In genomic region chr9:6272229-6272597, GRCh38 we compare ENCODE assay signal across 1 cellular context.
A peak's percentile ranks its signal among the peaks of the same experiment; 100 is the strongest.
TF ChIP-seq lines count a peak whose summit lies in the region.

No MANE protein-coding gene starts in this region.

TF ChIP-seq in HepG2, 621 proteins besides CTCF, POLR2A, EP300 and RAD21 (continued from another document and continues in another):
- TF ChIP-seq AHDC1 (CRISPR knock-in tag; IDR thresholded peaks at IDR 0.05; ENCODE audit: borderline replicate concordance) (peak; percentile 58; the same call in 1 of the 2 replicates), ARID5B (CRISPR knock-in tag; IDR thresholded peaks at IDR 0.05) (peak; percentile 78), ZBTB42 (CRISPR knock-in tag; IDR thresholded peaks at IDR 0.05) (no peak), PHF21A (CRISPR knock-in tag; IDR thresholded peaks at IDR 0.05) (no peak), ZNF101 (CRISPR knock-in tag; IDR thresholded peaks at IDR 0.05; ENCODE audit: borderline replicate concordance, low read depth) (no peak), ISL2 (CRISPR knock-in tag; IDR thresholded peaks at IDR 0.05) (peak; percentile 80), ZMYM4 (CRISPR knock-in tag; IDR thresholded peaks at IDR 0.05) (peak; percentile 42; the same call in 1 of the 2 replicates), HNRNPH1 (optimal IDR thresholded peaks at IDR 0.05; ENCODE audit: low read depth, low read length) (no peak), ZBTB38 (CRISPR knock-in tag; IDR thresholded peaks at IDR 0.05) (no peak), ZNF75D (CRISPR knock-in tag; IDR thresholded peaks at IDR 0.05; ENCODE audit: borderline replicate concordance) (no peak), FOXA1 (IDR thresholded peaks at IDR 0.05) (no peak), FOXA1 (CRISPR knock-in tag; IDR thresholded peaks at IDR 0.05) (peak; percentile 72), SOX6 (IDR thresholded peaks at IDR 0.05) (no peak), SOX6 (CRISPR knock-in tag; IDR thresholded peaks at IDR 0.05) (peak; percentile 73), RBM22 (optimal IDR thresholded peaks at IDR 0.05; ENCODE audit: low read length) (no peak), YEATS4 (CRISPR knock-in tag; IDR thresholded peaks at IDR 0.05; ENCODE audit: borderline replicate concordance) (0 out of 2 replicates have a peak, but pooled peaks have one; percentile 21), FOXP4 (CRISPR knock-in tag; IDR thresholded peaks at IDR 0.05) (peak; percentile 65), ZNF567 (CRISPR knock-in tag; IDR thresholded peaks at IDR 0.05; ENCODE audit: borderline replicate concordance) (no peak), RXRA (CRISPR knock-in tag; IDR thresholded peaks at IDR 0.05) (no peak), ZNF407 (CRISPR knock-in tag; IDR thresholded peaks at IDR 0.05; ENCODE audit: not compliant biosample characterization) (no peak), BCLAF1 (IDR thresholded peaks at IDR 0.05) (no peak), NCOR1 (IDR thresholded peaks at IDR 0.05; ENCODE audit: borderline replicate concordance, low read length) (no peak), SATB2 (CRISPR knock-in tag; IDR thresholded peaks at IDR 0.05) (no peak), PHF8 (CRISPR knock-in tag; IDR thresholded peaks at IDR 0.05) (no peak), ZNF576 (CRISPR knock-in tag; IDR thresholded peaks at IDR 0.05) (no peak), MED1 (CRISPR knock-in tag; IDR thresholded peaks at IDR 0.05) (no peak), ZNF12 (CRISPR knock-in tag; IDR thresholded peaks at IDR 0.05) (peak; percentile 91; the same call in 1 of the 2 replicates), NCOA2 (CRISPR knock-in tag; IDR thresholded peaks at IDR 0.05) (peak; percentile 33; the same call in 1 of the 2 replicates), SMAD3 (CRISPR knock-in tag; IDR thresholded peaks at IDR 0.05) (0 out of 2 replicates have a peak, but pooled peaks have one; percentile 38)
